Comparison of ENCODE assay signal across 26 cellular contexts in genomic region chr17:73444021-73444420, GRCh38.
"Had no signal": no experiment of that assay in that cellular context is flagged by ENCODE, and none has a peak within 500 bp of the region (broad histone marks: within the 10 kb centered on the region; RNA-seq: fewer than 3 reads in every experiment).

No MANE protein-coding gene starts in this region.

- H3K36me3 ChIP-seq: stomach, suprapubic skin, thoracic aorta, thyroid gland, tibial artery, transverse colon, upper lobe of left lung, upper lobe of right lung, uterus, vagina had no signal

- DNase-seq: stimulated activated CD4-positive, alpha-beta T cell treated with anti-CD3 and anti-CD28 coated beads, Interleukin-2, amount 100 ng/mL, for 48 hours; stimulated activated CD4-positive, alpha-beta T cell treated with anti-CD3 and anti-CD28 coated beads, Interleukin-4, amount 100 ng/mL, for 1 hour; stimulated activated CD4-positive, alpha-beta T cell treated with anti-CD3 and anti-CD28 coated beads, Interleukin-4, amount 100 ng/mL, for 24 hours; stimulated activated CD4-positive, alpha-beta T cell treated with anti-CD3 and anti-CD28 coated beads, Interleukin-4, amount 100 ng/mL, for 4 hours; stimulated activated CD8-positive, alpha-beta memory T cell treated with anti-CD3 and anti-CD28 coated beads, Interleukin-4, amount 100 ng/mL, for 48 hours; stimulated activated naive B cell treated with anti-CD40 and anti-IgM and Interleukin-4, amounts not matched to agents 10 μg/mL and 1 μg/mL and 100 μg/mL, for 72 hours; stimulated activated naive CD4-positive, alpha-beta T cell; stimulated activated naive CD4-positive, alpha-beta T cell treated with Interleukin-2 at 50 U/mL for 16 hours; stimulated activated naive CD8-positive, alpha-beta T cell treated with anti-CD3 and anti-CD28 coated beads, Interleukin-15, amount 100 ng/mL, for 72 hours; stimulated activated naive CD8-positive, alpha-beta T cell treated with anti-CD3 and anti-CD28 coated beads, Interleukin-15, Interleukin-2, amounts not matched to agents 100 U/mL and 50 U/mL, for 24 hours; stomach; substantia nigra; testis; thyroid gland; tibial artery; transverse colon; trophoblast cell; upper lobe of left lung; upper lobe of right lung; uterus had no signal

- H3K4me1 ChIP-seq: stomach, suprapubic skin, testis, thyroid gland, tibial artery, tibial nerve, transverse colon, upper lobe of left lung, upper lobe of right lung, uterus, vagina had no signal

- H3K27ac ChIP-seq: stomach, suprapubic skin, testis, thoracic aorta, thyroid gland, tibial artery, tibial nerve, transverse colon, upper lobe of left lung, upper lobe of right lung, uterus, vagina had no signal

- H3K27me3 ChIP-seq: stomach, suprapubic skin, testis, thyroid gland, tibial artery, tibial nerve, transverse colon, upper lobe of left lung, upper lobe of right lung, uterus, vagina had no signal

- ATAC-seq: stimulated activated effector memory CD8-positive, alpha-beta T cell treated with anti-CD3 and anti-CD28 coated beads, Interleukin-12 subunit alpha, Interleukin-12 subunit beta, amount 100 ng/mL, for 72 hours; stimulated activated memory B cell treated with anti-CD40 and anti-IgM and Interleukin-4, amounts not matched to agents 10 μg/mL and 1 μg/mL and 100 μg/mL, for 72 hours; stimulated activated naive B cell treated with anti-CD40 and anti-IgM and Interleukin-4, amounts not matched to agents 10 μg/mL and 1 μg/mL and 100 μg/mL, for 72 hours; stimulated activated naive CD8-positive, alpha-beta T cell treated with anti-CD3 and anti-CD28 coated beads, Interleukin-15, amount 100 ng/mL, for 72 hours; stimulated activated naive CD8-positive, alpha-beta T cell treated with anti-CD3 and anti-CD28 coated beads, Interleukin-15, Interleukin-2, amounts not matched to agents 100 U/mL and 50 U/mL, for 24 hours; upper lobe of right lung had no signal

- H3K4me3 ChIP-seq: stomach, suprapubic skin, testis, thoracic aorta, thyroid gland, tibial artery, tibial nerve, transverse colon, upper lobe of left lung, upper lobe of right lung, uterus, vagina had no signal

- H3K9me3 ChIP-seq: stomach, suprapubic skin, testis, thoracic aorta, thyroid gland, tibial artery, tibial nerve, transverse colon, upper lobe of left lung, upper lobe of right lung, uterus, vagina had no signal
